In genomic region chr1:66930823-66931174, GRCh38 we compare ENCODE assay signal across 8 cellular contexts. TPM values are rescaled to one million over a fixed set of nuclear protein-coding genes. Genes with fewer than 3 reads are reported as not detected.
A peak's percentile ranks its signal among the peaks of the same experiment; 100 is the strongest.
DNase-seq lines count a peak whose midpoint lies in the region; ATAC-seq, FAIRE-seq and TF ChIP-seq lines count a peak whose summit lies in the region.

No MANE protein-coding gene starts in this region.

- WGBS in GM12878 (ENCODE audit: insufficient coverage, insufficient replicate concordance, low lambda C conversion rate, missing lambda C conversion rate) = 0% methylated on average over 6 of the region's 6 CpGs
- 0% methylated on average over 6 of the region's 6 CpGs for WGBS in aorta, 2 donors

- SMC1A ChIA-PET in GM12878 (lab: Charles Lee; ENCODE audit: uncharacterized antibody, unreplicated experiment) = interaction anchor here (0.6 to 1.0 kb wide), 4 partner anchors 12 to 53 kb away, joined by 3 read pairs; no protein-coding TSS in a partner anchor

- TF ChIP-seq CTCF in right atrium auricular region (IDR thresholded peaks at IDR 0.05) = no peak
- TF ChIP-seq CTCF in GM12878 (IDR thresholded peaks at IDR 0.05 in 2 of 3, conservative IDR thresholded peaks at IDR 0.05 in 1 of 3; ENCODE audit: control insufficient read depth in 2 of 3, extremely low read depth in 1 of 3, insufficient read depth in 1 of 3, low read depth in 3 of 3, low read length in 3 of 3) = no peak

- no TSS peak for BruUV-seq in GM12878 (replicated peaks; lab: Mats Ljungman, UMichigan)

- no peaks in the 10 kb centered on the region for H4K20me1 ChIP-seq in GM12878 (ENCODE audit: control insufficient read depth, insufficient read depth)

- H3K36me3 ChIP-seq in right atrium auricular region = no peaks in the 10 kb centered on the region
- H3K36me3 ChIP-seq in GM12878 (ENCODE audit: control insufficient read depth in 2 of 2, insufficient read depth in 2 of 2, low read length in 1 of 2) = no peaks in the 10 kb centered on the region; a peak in 1 of 4 replicates
- H3K36me3 ChIP-seq in aorta (ENCODE audit: control insufficient read depth in 1 of 2, insufficient read depth in 2 of 2, low read length in 1 of 2) = no peaks in the 10 kb centered on the region

- no peaks in the 10 kb centered on the region for H3K9me3 Mint-ChIP-seq in memory B cell

- no peak for TF ChIP-seq EP300 in GM12878 (IDR thresholded peaks at IDR 0.05; ENCODE audit: borderline replicate concordance in 1 of 2, control insufficient read depth in 1 of 2, low read depth in 2 of 2, low read length in 2 of 2)

- in situ Hi-C loops in GM12878 (cut with MboI) = loop anchor here (25.0 kb wide), 2 partner anchors 543 to 668 kb away; no protein-coding TSS in a partner anchor

- TF ChIP-seq POLR2A in GM12878 (IDR thresholded peaks at IDR 0.05; ENCODE audit: low read depth, low read length) = no peak

- DNase-seq in right atrium auricular region (ENCODE audit: low spot score) (no peak), left ventricle myocardium superior (no peak), GM12878 (ENCODE audit: low read depth, low spot score) (no peak), memory B cell (ENCODE audit: low spot score in 2 of 2) (no peak), aorta (no peak), HEK293T (ENCODE audit: extremely low spot score) (no peak), GM03348 (ENCODE audit: low spot score) (no peak)

- H3K27me3 ChIP-seq in right atrium auricular region (no peaks in the 10 kb centered on the region), GM12878 (replicated peaks in 1 of 2; ENCODE audit: control insufficient read depth in 2 of 2, insufficient read depth in 2 of 2, low read length in 1 of 2) (no peaks in the 10 kb centered on the region), aorta (ENCODE audit: control insufficient read depth in 1 of 2, insufficient read depth in 2 of 2, low read length in 1 of 2) (no peaks in the 10 kb centered on the region)

- H3K27ac Mint-ChIP-seq in memory B cell = peak overlapping the region; percentile 89

- intact Hi-C loops in left ventricle myocardium superior (cut with micrococcal nuclease) (no loop called here), GM12878 (cut with micrococcal nuclease; ENCODE audit: unreplicated experiment) (loop anchor here (2.0 to 10.0 kb wide), 5 partner anchors 54 to 656 kb away; partner anchors contain the start of genes IL23R and SERBP1), aorta (cut with DNase I) (loop anchor here in 1 of 2 donors (10.0 kb wide), 1 partner anchor 124 kb away; the partner anchor contains the start of gene SLC35D1)

- H3K4me1 Mint-ChIP-seq in memory B cell = peaks cover 21% of the 10 kb centered on the region

- H3K27me3 Mint-ChIP-seq in memory B cell = no peaks in the 10 kb centered on the region

- peak overlapping the region; percentile 73 to 83 for H3K4me3 ChIP-seq in right atrium auricular region
- H3K4me3 ChIP-seq in GM12878 = peak overlapping the region; percentile 92
- H3K4me3 ChIP-seq in aorta (ENCODE audit: low read length in 2 of 2) = peak overlapping the region; percentile 64 to 74

- H3K9ac ChIP-seq in GM12878 (ENCODE audit: control insufficient read depth, insufficient read depth, low read length) = peak overlapping the region; percentile 95

- TF ChIP-seq RAD21 in GM12878 (IDR thresholded peaks at IDR 0.05; ENCODE audit: insufficient read depth, low read depth, low read length) = no peak

- H3K36me3 Mint-ChIP-seq in memory B cell = no peaks in the 10 kb centered on the region

- POLR2A ChIA-PET in GM12878 (lab: Charles Lee) (interaction anchor here (0.9 to 1.8 kb wide), 4 partner anchors 25 to 259 kb away, joined by 3 to 6 read pairs (median 4); partner anchors contain the start of gene SLC35D1), HEK293T (lab: Yijun Ruan, JAX) (interaction anchor here (1.0 to 1.6 kb wide), 3 partner anchors 9 to 14 kb away, joined by 3 to 5 read pairs (median 3); no protein-coding TSS in a partner anchor)

- H3K9me3 ChIP-seq in right atrium auricular region = no peaks in the 10 kb centered on the region
- H3K9me3 ChIP-seq in GM12878 (replicated peaks; ENCODE audit: control insufficient read depth, insufficient read depth, low read length) = no peaks in the 10 kb centered on the region
- H3K9me3 ChIP-seq in aorta (ENCODE audit: control insufficient read depth, low read length) = no peaks in the 10 kb centered on the region

- FAIRE-seq in GM12878 (lab: Jason Lieb, UNC) = no peak

- CTCF ChIA-PET in GM12878 (lab: Yijun Ruan, JAX) = interaction anchor here (1.0 kb wide), 1 partner anchor 25 kb away, joined by 4 read pairs; no protein-coding TSS in a partner anchor
- CTCF ChIA-PET in HEK293T (lab: Yijun Ruan, JAX) = no interaction called here

- peaks cover 0 to 58% of the 10 kb centered on the region in 2 donors for H3K4me1 ChIP-seq in right atrium auricular region
- peaks cover 4% of the 10 kb centered on the region; the same call in 1 of the 2 replicates for H3K4me1 ChIP-seq in GM12878 (ENCODE audit: control insufficient read depth, insufficient read depth, low read length)
- peaks cover 2 to 3% of the 10 kb centered on the region in 2 donors for H3K4me1 ChIP-seq in aorta (ENCODE audit: control insufficient read depth in 1 of 2, insufficient read depth in 2 of 2, low read length in 2 of 2)

- peak overlapping the region; percentile 93 to 97 for H3K27ac ChIP-seq in right atrium auricular region
- peak overlapping the region; percentile 94 for H3K27ac ChIP-seq in GM12878 (ENCODE audit: control insufficient read depth, insufficient read depth)
- peak overlapping the region; percentile 74 to 80 for H3K27ac ChIP-seq in aorta (ENCODE audit: low read depth in 1 of 2, low read length in 2 of 2)

- RAD21 ChIA-PET in GM12878 (lab: Charles Lee; ENCODE audit: unreplicated experiment) = interaction anchor here (0.7 to 1.0 kb wide), 4 partner anchors 11 to 499 kb away, joined by 3 to 4 read pairs (median 4); partner anchors contain the start of gene SERBP1

- ATAC-seq in left ventricle myocardium superior = no peak
- peak; percentile 3 for ATAC-seq in GM12878
- ATAC-seq in memory B cell (ENCODE audit: low read depth) = no peak
- no peak for ATAC-seq in aorta (ENCODE audit: low FRiP score)
- no peak for ATAC-seq in GM19452 (IDR thresholded peaks at IDR 0.05; ENCODE audit: unreplicated experiment)

- peak overlapping the region; percentile 59 for H2AFZ ChIP-seq in GM12878 (ENCODE audit: control insufficient read depth, low read depth, low read length)

- peaks cover 95% of the 10 kb centered on the region for H3K79me2 ChIP-seq in GM12878 (ENCODE audit: control insufficient read depth, insufficient read depth, low read length)

- H3K4me2 ChIP-seq in GM12878 (ENCODE audit: control insufficient read depth, insufficient read depth) = peak overlapping the region; percentile 78

- peak overlapping the region; percentile 93 for H3K4me3 Mint-ChIP-seq in memory B cell

TF ChIP-seq in GM12878, 131 proteins besides CTCF, POLR2A, EP300 and RAD21 (continues in another document):
- no peak for TF ChIP-seq CBX5 (IDR thresholded peaks at IDR 0.05; ENCODE audit: low read depth)
- TF ChIP-seq SUPT20H (IDR thresholded peaks at IDR 0.05; ENCODE audit: borderline replicate concordance, control insufficient read depth, low read depth, low read length) = no peak

TF ChIP-seq in HEK293T, 16 proteins besides CTCF, POLR2A, EP300 and RAD21:
- TF ChIP-seq FOXK2 (IDR thresholded peaks at IDR 0.05) (no peak), ZNF384 (IDR thresholded peaks at IDR 0.05) (no peak)
TF ChIP-seq in HEK293T: peak in this region for 0.

RNA-seq across cellular contexts. Expression of gene MIER1, which starts 6.0 kb away (rescaled TPM):
- total RNA-seq in right atrium auricular region (10 to 100 TPM; 18.2 to 18.4 TPM), left ventricle myocardium superior (19.1 TPM), GM12878 (2014; rRNA removed) (24.7 and 30.9 TPM in 2 replicates), GM12878 (2014; rRNA removed; fragmentation: Illumina TruSeq; extraction: Trizol) (33.9 and 34.2 TPM in 2 replicates), GM12878 (2021) (29.7 and 31.4 TPM in 2 replicates), aorta (10 to 100 TPM; 54.6 to 55.7 TPM)
- total RNA-seq in GM12878 (2013; cell fraction: nucleolus; rRNA removed) = 88.2 and 97.4 TPM in 2 replicates
- polyA plus RNA-seq in GM12878 (2011; ENCODE audit: low read depth) = 10.0 TPM
- polyA plus RNA-seq in GM12878 (2011; rRNA removed) (22.8 and 39.8 TPM in 2 replicates), GM12878 (2014; fragmentation: Illumina TruSeq; extraction: Trizol) (26.6 and 32.5 TPM in 2 replicates), GM12878 (2014; fragmentation: Nextera tagmentation; extraction: Ambion mirVana) (10 to 100 TPM; 16.1 to 24.6 TPM), GM12878 (2014; rRNA removed) (13.4 and 13.6 TPM in 2 replicates), GM12878 (2016; fragmentation: Nextera tagmentation; extraction: Ambion mirVana) (10 to 100 TPM; 35.2 to 39.8 TPM), aorta (10 to 100 TPM; 20.1 to 33.9 TPM)
- polyA plus RNA-seq in GM12878 (2011; cell fraction: cytosol; rRNA removed) = 6.0 and 6.5 TPM in 2 replicates
- 11.9 and 13.5 TPM in 2 replicates for polyA plus RNA-seq in GM12878 (2011; cell fraction: nucleus; rRNA removed)
- polyA plus RNA-seq in GM12878 (2012) = 17.3 and 18.4 TPM in 2 replicates
- polyA minus RNA-seq in GM12878 (2011; rRNA and poly(A)+ RNA removed) = 24.2 and 30.5 TPM in 2 replicates
- 15.0 and 16.9 TPM in 2 replicates for polyA minus RNA-seq in GM12878 (2011; cell fraction: cytosol; rRNA and poly(A)+ RNA removed)
- polyA minus RNA-seq in GM12878 (2011; cell fraction: nucleus; rRNA and poly(A)+ RNA removed) = 32.2 and 64.8 TPM in 2 replicates

RNA-seq across cellular contexts. Expression of gene DNAI4, which starts 6.1 kb away (rescaled TPM):
- total RNA-seq in right atrium auricular region = 10 to 100 TPM in 1 of 2 donors, 1 to 10 TPM in 1; 6.9 to 10.3 TPM
- 8.4 TPM for total RNA-seq in left ventricle myocardium superior
- 0.19 TPM in 1 of 2 replicates, not detected in the other for total RNA-seq in GM12878 (2013; cell fraction: nucleolus; rRNA removed)
- 0.16 TPM in 1 of 2 replicates, not detected in the other for total RNA-seq in GM12878 (2014; rRNA removed)
- total RNA-seq in GM12878 (2014; rRNA removed; fragmentation: Illumina TruSeq; extraction: Trizol) = 0.23 and 0.27 TPM in 2 replicates
- 0.46 and 0.77 TPM in 2 replicates for total RNA-seq in GM12878 (2021)
- not detected for polyA plus RNA-seq in GM12878 (2011; ENCODE audit: low read depth)
- 0.24 and 0.98 TPM in 2 replicates for polyA plus RNA-seq in GM12878 (2011; rRNA removed)
- 0.09 TPM in 1 of 2 replicates, not detected in the other for polyA plus RNA-seq in GM12878 (2011; cell fraction: cytosol; rRNA removed)
- polyA plus RNA-seq in GM12878 (2011; cell fraction: nucleus; rRNA removed) = 0.13 TPM in 1 of 2 replicates, not detected in the other
- polyA plus RNA-seq in GM12878 (2012) = 0.08 and 0.22 TPM in 2 replicates
- 0.10 and 0.13 TPM in 2 replicates for polyA plus RNA-seq in GM12878 (2014; fragmentation: Illumina TruSeq; extraction: Trizol)
- polyA plus RNA-seq in GM12878 (2014; fragmentation: Nextera tagmentation; extraction: Ambion mirVana) = under 1 TPM; 0.15 to 0.21 TPM
- 0.15 and 0.27 TPM in 2 replicates for polyA plus RNA-seq in GM12878 (2014; rRNA removed)
- polyA plus RNA-seq in GM12878 (2016; fragmentation: Nextera tagmentation; extraction: Ambion mirVana) = 1 to 10 TPM; 1.2 to 2.3 TPM
- polyA minus RNA-seq in GM12878 (2011; rRNA and poly(A)+ RNA removed) = not detected in 2 replicates
- polyA minus RNA-seq in GM12878 (2011; cell fraction: cytosol; rRNA and poly(A)+ RNA removed) = not detected in 2 replicates
- 0.10 TPM in 1 of 2 replicates, not detected in the other for polyA minus RNA-seq in GM12878 (2011; cell fraction: nucleus; rRNA and poly(A)+ RNA removed)
- 10 to 100 TPM; 20.8 to 24.2 TPM for total RNA-seq in aorta
- polyA plus RNA-seq in aorta = 1 to 10 TPM in 1 of 2 donors, under 1 TPM in 1; 0.63 to 2.9 TPM
